Comparison of ENCODE assay signal across 8 cellular contexts in genomic region chr12:57519758-57520007, GRCh38. TPM values are rescaled to one million over a fixed set of nuclear protein-coding genes. Genes with fewer than 3 reads are reported as not detected.
A peak's percentile ranks its signal among the peaks of the same experiment; 100 is the strongest.
DNase-seq lines count a peak whose midpoint lies in the region; ATAC-seq lines count a peak whose summit lies in the region.

No MANE protein-coding gene starts in this region.

- CTCF ChIA-PET in activated CD8-positive, alpha-beta memory T cell treated with anti-CD3 and anti-CD28 coated beads, Interleukin-2, amount 10 ng/mL, durations not matched to agents 7 days and 5 days (lab: Charles Lee), result interaction anchor here (1.0 to 2.7 kb wide), 4 partner anchors 23 to 61 kb away, joined by 3 to 10 read pairs (median 4); partner anchors contain the start of genes DCTN2 and GLI1

- no peaks in the 10 kb centered on the region for H3K27me3 ChIP-seq in iPS DF 6.9 (ENCODE audit: control insufficient read depth, insufficient read depth, low read length)

- peak overlapping the region; percentile 77; the same call in 1 of the 2 replicates for H3K4me3 ChIP-seq in iPS DF 6.9 (ENCODE audit: low read length)

- WGBS in iPS DF 6.9 (ENCODE audit: insufficient coverage, insufficient read length), result no CpG with 5 or more reads among the region's 3 CpGs

- no peak overlapping the region for H3K27ac ChIP-seq in iPS DF 6.9 (ENCODE audit: low read length)

- H3K27me3 Mint-ChIP-seq in activated CD8-positive, alpha-beta memory T cell treated with anti-CD3 and anti-CD28 coated beads, Interleukin-2, amount 10 ng/mL, durations not matched to agents 7 days and 5 days, result no peaks in the 10 kb centered on the region
- no peaks in the 10 kb centered on the region for H3K27me3 Mint-ChIP-seq in activated T-cell treated with anti-CD3 and anti-CD28 coated beads, Interleukin-2, amount 50 U/mL, for 72 hours (ENCODE audit: low read depth)

- peaks cover 54% of the 10 kb centered on the region for H3K36me3 Mint-ChIP-seq in activated CD8-positive, alpha-beta memory T cell treated with anti-CD3 and anti-CD28 coated beads, Interleukin-2, amount 10 ng/mL, durations not matched to agents 7 days and 5 days
- peaks cover 22 to 43% of the 10 kb centered on the region in 2 donors for H3K36me3 Mint-ChIP-seq in activated T-cell treated with anti-CD3 and anti-CD28 coated beads, Interleukin-2, amount 50 U/mL, for 72 hours (ENCODE audit: insufficient read depth in 2 of 2)

- H3K9me3 ChIP-seq in iPS DF 6.9 (ENCODE audit: control insufficient read depth, insufficient read depth, low read length), result no peaks in the 10 kb centered on the region

- H3K36me3 ChIP-seq in iPS DF 6.9 (ENCODE audit: control insufficient read depth, insufficient read depth, low read length), result peaks cover 22% of the 10 kb centered on the region

- H3K4me1 Mint-ChIP-seq in activated CD8-positive, alpha-beta memory T cell treated with anti-CD3 and anti-CD28 coated beads, Interleukin-2, amount 10 ng/mL, durations not matched to agents 7 days and 5 days, result peaks cover 52% of the 10 kb centered on the region
- peaks cover 54% of the 10 kb centered on the region for H3K4me1 Mint-ChIP-seq in activated T-cell treated with anti-CD3 and anti-CD28 coated beads, Interleukin-2, amount 50 U/mL, for 72 hours (ENCODE audit: low read depth)

- peaks cover 5% of the 10 kb centered on the region; the same call in 1 of the 2 replicates for H3K4me1 ChIP-seq in iPS DF 6.9 (ENCODE audit: control insufficient read depth, insufficient read depth, low read length)

- H3K4me3 Mint-ChIP-seq in activated CD8-positive, alpha-beta memory T cell treated with anti-CD3 and anti-CD28 coated beads, Interleukin-2, amount 10 ng/mL, durations not matched to agents 7 days and 5 days, result peak overlapping the region; percentile 93
- peak overlapping the region; percentile 89 to 98 for H3K4me3 Mint-ChIP-seq in activated T-cell treated with anti-CD3 and anti-CD28 coated beads, Interleukin-2, amount 50 U/mL, for 72 hours

- H3K27ac Mint-ChIP-seq in activated CD8-positive, alpha-beta memory T cell treated with anti-CD3 and anti-CD28 coated beads, Interleukin-2, amount 10 ng/mL, durations not matched to agents 7 days and 5 days, result peak overlapping the region; percentile 100
- peak overlapping the region; percentile 99 for H3K27ac Mint-ChIP-seq in activated T-cell treated with anti-CD3 and anti-CD28 coated beads, Interleukin-2, amount 50 U/mL, for 72 hours

- H3K9me3 Mint-ChIP-seq in activated CD8-positive, alpha-beta memory T cell treated with anti-CD3 and anti-CD28 coated beads, Interleukin-2, amount 10 ng/mL, durations not matched to agents 7 days and 5 days (ENCODE audit: low read depth), result no peaks in the 10 kb centered on the region
- H3K9me3 Mint-ChIP-seq in activated T-cell treated with anti-CD3 and anti-CD28 coated beads, Interleukin-2, amount 50 U/mL, for 72 hours, result no peaks in the 10 kb centered on the region

- no peak for DNase-seq in activated CD8-positive, alpha-beta memory T cell treated with anti-CD3 and anti-CD28 coated beads, Interleukin-2, amount 10 ng/mL, durations not matched to agents 7 days and 5 days
- DNase-seq in activated CD8-positive, alpha-beta memory T cell treated with anti-CD3 and anti-CD28 coated beads, Interleukin-2, amount 50 U/mL, for 48 hours, result no peak
- DNase-seq in activated T-cell treated with anti-CD3 and anti-CD28 coated beads, Interleukin-2, amount 50 U/mL, for 72 hours, result peak in 1 of 2 donors; percentile 63
- no peak for DNase-seq in iPS DF 6.9 (ENCODE audit: low read depth, low spot score)
- peak; percentile 35 for DNase-seq in stimulated activated naive CD8-positive, alpha-beta T cell treated with anti-CD3 and anti-CD28 coated beads, Interleukin-15, Interleukin-2, amounts not matched to agents 100 U/mL and 50 U/mL, for 24 hours
- DNase-seq in DMS79 treated with DMSO at 0.1 percent for 48 hours (lab: John Stamatoyannopoulos, UW), result no peak
- no peak for DNase-seq in DMS153 (lab: John Stamatoyannopoulos, UW)
- DNase-seq in MV-4-11 (lab: John Stamatoyannopoulos, UW), result no peak

- peak; percentile 1 for ATAC-seq in activated CD8-positive, alpha-beta memory T cell treated with anti-CD3 and anti-CD28 coated beads, Interleukin-2, amount 10 ng/mL, durations not matched to agents 7 days and 5 days
- peak in 1 of 2 donors; percentile 0 for ATAC-seq in activated T-cell treated with anti-CD3 and anti-CD28 coated beads, Interleukin-2, amount 50 U/mL, for 72 hours (replicated peaks in 1 of 2)
- no peak for ATAC-seq in stimulated activated naive CD8-positive, alpha-beta T cell treated with anti-CD3 and anti-CD28 coated beads, Interleukin-15, Interleukin-2, amounts not matched to agents 100 U/mL and 50 U/mL, for 24 hours

RNA-seq across cellular contexts. Expression of gene DDIT3, which starts 0.6 kb away (rescaled TPM):
- 10 to 100 TPM; 15.3 to 15.9 TPM for total RNA-seq in activated CD8-positive, alpha-beta memory T cell treated with anti-CD3 and anti-CD28 coated beads, Interleukin-2, amount 10 ng/mL, durations not matched to agents 7 days and 5 days
- total RNA-seq in activated T-cell treated with anti-CD3 and anti-CD28 coated beads, Interleukin-2, amount 50 U/mL, for 72 hours, result 10 to 100 TPM; 64.6 to 71.7 TPM

RNA-seq across cellular contexts. Expression of gene MBD6, which starts 2.9 kb away (rescaled TPM):
- total RNA-seq in activated CD8-positive, alpha-beta memory T cell treated with anti-CD3 and anti-CD28 coated beads, Interleukin-2, amount 10 ng/mL, durations not matched to agents 7 days and 5 days, result 10 to 100 TPM; 80.9 to 85.4 TPM
- total RNA-seq in activated T-cell treated with anti-CD3 and anti-CD28 coated beads, Interleukin-2, amount 50 U/mL, for 72 hours, result 100 to 1,000 TPM; 131 to 148 TPM

RNA-seq across cellular contexts. Expression of gene DCTN2, which starts 27.3 kb away (rescaled TPM):
- total RNA-seq in activated CD8-positive, alpha-beta memory T cell treated with anti-CD3 and anti-CD28 coated beads, Interleukin-2, amount 10 ng/mL, durations not matched to agents 7 days and 5 days, result 10 to 100 TPM; 90.8 to 99.0 TPM
- 10 to 100 TPM; 94.9 to 99.0 TPM for total RNA-seq in activated T-cell treated with anti-CD3 and anti-CD28 coated beads, Interleukin-2, amount 50 U/mL, for 72 hours

RNA-seq across cellular contexts. Expression of gene KIF5A, which starts 30.2 kb away (rescaled TPM):
- total RNA-seq in activated CD8-positive, alpha-beta memory T cell treated with anti-CD3 and anti-CD28 coated beads, Interleukin-2, amount 10 ng/mL, durations not matched to agents 7 days and 5 days, result 1 to 10 TPM; 1.9 to 2.1 TPM
- 1 to 10 TPM; 3.2 to 5.9 TPM for total RNA-seq in activated T-cell treated with anti-CD3 and anti-CD28 coated beads, Interleukin-2, amount 50 U/mL, for 72 hours

RNA-seq across cellular contexts. Expression of gene MARS1, which starts 31.8 kb away (rescaled TPM):
- 100 to 1,000 TPM; 283 to 384 TPM for total RNA-seq in activated CD8-positive, alpha-beta memory T cell treated with anti-CD3 and anti-CD28 coated beads, Interleukin-2, amount 10 ng/mL, durations not matched to agents 7 days and 5 days
- 100 to 1,000 TPM; 575 to 653 TPM for total RNA-seq in activated T-cell treated with anti-CD3 and anti-CD28 coated beads, Interleukin-2, amount 50 U/mL, for 72 hours
